In the genomic region with DNA sequence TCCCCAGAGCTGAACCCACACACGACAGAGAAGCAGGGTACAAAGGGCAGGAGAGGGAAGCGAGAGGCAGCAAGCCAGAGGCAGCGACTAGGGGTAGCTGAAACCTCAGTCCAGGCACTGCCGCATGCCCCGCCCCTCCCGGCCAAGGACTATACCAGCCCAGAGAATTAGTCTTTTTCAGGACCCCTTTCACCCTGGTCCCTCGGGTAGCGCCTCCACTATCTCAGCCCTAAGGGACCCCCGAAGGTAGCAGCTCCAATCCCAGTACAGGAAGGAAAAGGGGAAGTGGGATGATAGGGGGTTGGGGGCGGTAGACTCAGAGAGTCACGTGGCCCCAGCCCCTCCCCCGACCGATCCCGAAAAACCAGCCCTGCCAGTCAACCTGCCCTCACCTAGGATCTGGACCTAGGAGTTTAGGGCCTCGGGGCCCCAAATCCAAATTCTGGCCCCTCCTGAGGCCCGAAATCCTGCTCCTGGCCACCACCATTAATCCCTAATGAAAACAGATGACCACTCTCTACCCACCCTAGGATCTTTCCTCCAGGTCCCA, we compare ENCODE assay signal across 1 cellular context.
TF ChIP-seq lines count a peak whose summit lies in the region.

No MANE protein-coding gene starts in this region.

TF ChIP-seq in liver, 16 proteins besides CTCF, POLR2A, EP300 and RAD21 (continued from another document):
- TF ChIP-seq, protein P1, sequence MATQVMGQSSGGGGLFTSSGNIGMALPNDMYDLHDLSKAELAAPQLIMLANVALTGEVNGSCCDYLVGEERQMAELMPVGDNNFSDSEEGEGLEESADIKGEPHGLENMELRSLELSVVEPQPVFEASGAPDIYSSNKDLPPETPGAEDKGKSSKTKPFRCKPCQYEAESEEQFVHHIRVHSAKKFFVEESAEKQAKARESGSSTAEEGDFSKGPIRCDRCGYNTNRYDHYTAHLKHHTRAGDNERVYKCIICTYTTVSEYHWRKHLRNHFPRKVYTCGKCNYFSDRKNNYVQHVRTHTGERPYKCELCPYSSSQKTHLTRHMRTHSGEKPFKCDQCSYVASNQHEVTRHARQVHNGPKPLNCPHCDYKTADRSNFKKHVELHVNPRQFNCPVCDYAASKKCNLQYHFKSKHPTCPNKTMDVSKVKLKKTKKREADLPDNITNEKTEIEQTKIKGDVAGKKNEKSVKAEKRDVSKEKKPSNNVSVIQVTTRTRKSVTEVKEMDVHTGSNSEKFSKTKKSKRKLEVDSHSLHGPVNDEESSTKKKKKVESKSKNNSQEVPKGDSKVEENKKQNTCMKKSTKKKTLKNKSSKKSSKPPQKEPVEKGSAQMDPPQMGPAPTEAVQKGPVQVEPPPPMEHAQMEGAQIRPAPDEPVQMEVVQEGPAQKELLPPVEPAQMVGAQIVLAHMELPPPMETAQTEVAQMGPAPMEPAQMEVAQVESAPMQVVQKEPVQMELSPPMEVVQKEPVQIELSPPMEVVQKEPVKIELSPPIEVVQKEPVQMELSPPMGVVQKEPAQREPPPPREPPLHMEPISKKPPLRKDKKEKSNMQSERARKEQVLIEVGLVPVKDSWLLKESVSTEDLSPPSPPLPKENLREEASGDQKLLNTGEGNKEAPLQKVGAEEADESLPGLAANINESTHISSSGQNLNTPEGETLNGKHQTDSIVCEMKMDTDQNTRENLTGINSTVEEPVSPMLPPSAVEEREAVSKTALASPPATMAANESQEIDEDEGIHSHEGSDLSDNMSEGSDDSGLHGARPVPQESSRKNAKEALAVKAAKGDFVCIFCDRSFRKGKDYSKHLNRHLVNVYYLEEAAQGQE (IDR thresholded peaks at IDR 0.05): no peak
- TF ChIP-seq JUND (IDR thresholded peaks at IDR 0.05): no peak
- no peak for TF ChIP-seq RXRA (IDR thresholded peaks at IDR 0.05)
- TF ChIP-seq SP1 (IDR thresholded peaks at IDR 0.05): peak; percentile 62
- TF ChIP-seq FOXA2 (IDR thresholded peaks at IDR 0.05): no peak
- TF ChIP-seq TAF1 (conservative IDR thresholded peaks at IDR 0.05): no peak
- TF ChIP-seq YY1 (IDR thresholded peaks at IDR 0.05): peak; percentile 25
- TF ChIP-seq HNF4A (conservative IDR thresholded peaks at IDR 0.05): peak; percentile 42 to 66
- no peak for TF ChIP-seq FOXA1 (IDR thresholded peaks at IDR 0.05)
- peak in 1 of 2 donors; percentile 48 for TF ChIP-seq GABPA (IDR thresholded peaks at IDR 0.05 in 1 of 2, conservative IDR thresholded peaks at IDR 0.05 in 1 of 2)
TF ChIP-seq in liver: peak in this region for 4.
